In genomic region chr2:44169155-44169898, GRCh38 we compare ENCODE assay signal across 8 cellular contexts.
DNase-seq lines count a peak whose midpoint lies in the region; ATAC-seq and TF ChIP-seq lines count a peak whose summit lies in the region.

No MANE protein-coding gene starts in this region.

- no peaks in the 10 kb centered on the region for H3K27me3 ChIP-seq in MM.1S (replicated peaks; ENCODE audit: insufficient read depth, low read length)
- no peaks in the 10 kb centered on the region for H3K27me3 ChIP-seq in WERI-Rb-1 (ENCODE audit: insufficient read depth, low read depth, severe bottlenecking)
- H3K27me3 ChIP-seq in layer of hippocampus (ENCODE audit: control insufficient read depth, insufficient read depth, low read length) = no peaks in the 10 kb centered on the region

- peaks cover 10% of the 10 kb centered on the region; the same call in 1 of the 2 replicates for H4K20me1 ChIP-seq in MM.1S (ENCODE audit: insufficient read depth, low read length)

- peak; percentile 24 for ATAC-seq in GM21723 (IDR thresholded peaks at IDR 0.05; ENCODE audit: unreplicated experiment)

- H3K9ac ChIP-seq in MM.1S (ENCODE audit: low read length) = peak overlapping the region; percentile 84

- H3K4me3 ChIP-seq in MM.1S (ENCODE audit: low read length) (peak overlapping the region; percentile 73), WERI-Rb-1 (ENCODE audit: low read depth, low read length) (peak overlapping the region; percentile 78)

- peaks cover 56% of the 10 kb centered on the region for H3K79me2 ChIP-seq in MM.1S (ENCODE audit: low read length)

- no peaks in the 10 kb centered on the region for H3K9me2 ChIP-seq in MM.1S (replicated peaks; ENCODE audit: insufficient read depth, low read length)

- DNase-seq in DMS53 treated with DMSO at 0.1 percent for 48 hours (lab: John Stamatoyannopoulos, UW; ENCODE audit: unreplicated experiment) (peak; percentile 54), MM.1S (peak; percentile 53), WERI-Rb-1 (peak; percentile 38), cerebellar nuclear complex (lab: John Stamatoyannopoulos, UW) (no peak)
- DNase-seq in stimulated activated CD4-positive, alpha-beta T cell treated with anti-CD3 and anti-CD28 coated beads, TNF-alpha, amount 100 ng/mL, for 4 hours (ENCODE audit: low read depth in 3 of 3) = peak in 2 of 3 experiments; percentile 13 to 35

- no peaks in the 10 kb centered on the region for H3K9me3 ChIP-seq in MM.1S (replicated peaks; ENCODE audit: insufficient read depth, low read length)
- H3K9me3 ChIP-seq in WERI-Rb-1 (ENCODE audit: severe bottlenecking) = peaks cover 10% of the 10 kb centered on the region

- H2AFZ ChIP-seq in MM.1S (ENCODE audit: low read length) = peak overlapping the region; percentile 59

- H3K36me3 ChIP-seq in MM.1S (replicated peaks; ENCODE audit: insufficient read depth, low read length) (no peaks in the 10 kb centered on the region), WERI-Rb-1 (peaks cover 11% of the 10 kb centered on the region)

- 0 out of 2 replicates have a peak, but pooled peaks cover 5% of the 10 kb centered on the region for H3K4me1 ChIP-seq in MM.1S (ENCODE audit: low read length)

- peaks cover 15% of the 10 kb centered on the region; the same call in 1 of the 2 replicates for H3F3A ChIP-seq in MM.1S (ENCODE audit: insufficient read depth, low read length)

- H3K4me2 ChIP-seq in MM.1S (ENCODE audit: low read depth, low read length) = peak overlapping the region; percentile 91

- peak overlapping the region; percentile 67; the same call in 1 of the 2 replicates for H3K27ac ChIP-seq in MM.1S (ENCODE audit: low read length)
- H3K27ac ChIP-seq in WERI-Rb-1 = peak overlapping the region; percentile 96
- H3K27ac ChIP-seq in cingulate gyrus (ENCODE audit: low read depth, low read length) = peak overlapping the region; percentile 92
- H3K27ac ChIP-seq in layer of hippocampus (ENCODE audit: low read depth, low read length) = peak overlapping the region; percentile 92

- TF ChIP-seq CTCF in MM.1S (IDR thresholded peaks at IDR 0.05; ENCODE audit: low read length) = no peak
- TF ChIP-seq CTCF in WERI-Rb-1 (IDR thresholded peaks at IDR 0.05; ENCODE audit: low read depth, low read length) = no peak

Comparison
In these comparisons a context has a peak if more than half of its experiments do, and no peak if none do; other contexts are left out.
1. DNase-seq: peak in DMS53 treated with DMSO at 0.1 percent for 48 hours (single experiment), MM.1S (single experiment), WERI-Rb-1 (single experiment) and stimulated activated CD4-positive, alpha-beta T cell treated with anti-CD3 and anti-CD28 coated beads, TNF-alpha, amount 100 ng/mL, for 4 hours (2 of 3); none in cerebellar nuclear complex (0 of 2).
2. Peak in every context shown above with its lines, with median percentiles within 50 percentile points of each other: H3K27ac ChIP-seq.